Comparison of ENCODE assay signal across 1 cellular context in the genomic region with DNA sequence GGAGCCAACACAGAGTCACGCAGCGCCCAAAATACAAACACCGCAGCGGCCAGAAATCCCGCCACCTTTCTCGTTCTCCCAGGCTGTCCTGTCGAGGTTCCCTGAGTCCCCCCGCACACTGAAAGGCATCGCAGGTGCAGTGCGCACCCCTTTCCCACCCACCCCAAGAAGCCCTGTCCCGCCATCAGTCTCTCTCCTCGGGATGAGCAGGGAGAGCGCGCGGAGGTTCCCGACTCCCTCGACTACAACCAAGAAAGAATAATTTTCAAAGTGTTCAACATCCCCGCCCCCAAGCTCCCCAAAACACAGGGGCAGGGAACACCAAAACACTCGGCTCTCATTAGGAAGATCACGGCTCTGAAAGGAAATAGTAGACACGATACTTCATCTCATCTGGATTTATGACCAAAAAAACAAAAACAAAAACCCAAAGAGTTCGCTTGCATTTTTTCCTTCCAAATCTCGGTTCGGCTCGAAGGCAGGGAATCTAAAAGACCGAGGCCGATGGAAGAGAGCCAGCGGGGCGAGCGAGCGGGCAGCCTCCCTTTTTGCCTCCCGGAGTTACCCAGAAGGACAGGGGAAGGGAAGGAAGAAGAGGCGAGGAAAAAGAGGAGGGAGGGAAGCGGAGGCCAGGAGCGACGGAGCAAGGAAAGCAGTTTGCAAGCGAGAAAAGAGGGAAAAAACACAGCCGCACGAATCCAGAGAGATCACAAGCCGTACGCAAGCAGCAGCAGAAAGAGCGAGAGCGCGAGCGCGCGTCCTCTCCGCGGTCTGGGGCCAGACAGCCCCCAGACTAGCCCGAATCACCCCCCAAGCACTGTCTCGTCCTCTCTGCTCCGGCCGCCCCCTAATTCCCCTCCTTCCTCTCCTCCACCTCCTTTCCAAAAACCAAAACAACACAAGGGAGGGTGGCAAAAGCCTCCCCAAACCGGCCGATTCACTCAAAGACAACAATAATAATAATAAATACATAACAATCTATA.
TF ChIP-seq lines count a peak whose summit lies in the region.

No MANE protein-coding gene starts in this region.

TF ChIP-seq in GM23338, 12 proteins besides CTCF, POLR2A, EP300 and RAD21 (continued from another document):
- TF ChIP-seq, protein P1, sequence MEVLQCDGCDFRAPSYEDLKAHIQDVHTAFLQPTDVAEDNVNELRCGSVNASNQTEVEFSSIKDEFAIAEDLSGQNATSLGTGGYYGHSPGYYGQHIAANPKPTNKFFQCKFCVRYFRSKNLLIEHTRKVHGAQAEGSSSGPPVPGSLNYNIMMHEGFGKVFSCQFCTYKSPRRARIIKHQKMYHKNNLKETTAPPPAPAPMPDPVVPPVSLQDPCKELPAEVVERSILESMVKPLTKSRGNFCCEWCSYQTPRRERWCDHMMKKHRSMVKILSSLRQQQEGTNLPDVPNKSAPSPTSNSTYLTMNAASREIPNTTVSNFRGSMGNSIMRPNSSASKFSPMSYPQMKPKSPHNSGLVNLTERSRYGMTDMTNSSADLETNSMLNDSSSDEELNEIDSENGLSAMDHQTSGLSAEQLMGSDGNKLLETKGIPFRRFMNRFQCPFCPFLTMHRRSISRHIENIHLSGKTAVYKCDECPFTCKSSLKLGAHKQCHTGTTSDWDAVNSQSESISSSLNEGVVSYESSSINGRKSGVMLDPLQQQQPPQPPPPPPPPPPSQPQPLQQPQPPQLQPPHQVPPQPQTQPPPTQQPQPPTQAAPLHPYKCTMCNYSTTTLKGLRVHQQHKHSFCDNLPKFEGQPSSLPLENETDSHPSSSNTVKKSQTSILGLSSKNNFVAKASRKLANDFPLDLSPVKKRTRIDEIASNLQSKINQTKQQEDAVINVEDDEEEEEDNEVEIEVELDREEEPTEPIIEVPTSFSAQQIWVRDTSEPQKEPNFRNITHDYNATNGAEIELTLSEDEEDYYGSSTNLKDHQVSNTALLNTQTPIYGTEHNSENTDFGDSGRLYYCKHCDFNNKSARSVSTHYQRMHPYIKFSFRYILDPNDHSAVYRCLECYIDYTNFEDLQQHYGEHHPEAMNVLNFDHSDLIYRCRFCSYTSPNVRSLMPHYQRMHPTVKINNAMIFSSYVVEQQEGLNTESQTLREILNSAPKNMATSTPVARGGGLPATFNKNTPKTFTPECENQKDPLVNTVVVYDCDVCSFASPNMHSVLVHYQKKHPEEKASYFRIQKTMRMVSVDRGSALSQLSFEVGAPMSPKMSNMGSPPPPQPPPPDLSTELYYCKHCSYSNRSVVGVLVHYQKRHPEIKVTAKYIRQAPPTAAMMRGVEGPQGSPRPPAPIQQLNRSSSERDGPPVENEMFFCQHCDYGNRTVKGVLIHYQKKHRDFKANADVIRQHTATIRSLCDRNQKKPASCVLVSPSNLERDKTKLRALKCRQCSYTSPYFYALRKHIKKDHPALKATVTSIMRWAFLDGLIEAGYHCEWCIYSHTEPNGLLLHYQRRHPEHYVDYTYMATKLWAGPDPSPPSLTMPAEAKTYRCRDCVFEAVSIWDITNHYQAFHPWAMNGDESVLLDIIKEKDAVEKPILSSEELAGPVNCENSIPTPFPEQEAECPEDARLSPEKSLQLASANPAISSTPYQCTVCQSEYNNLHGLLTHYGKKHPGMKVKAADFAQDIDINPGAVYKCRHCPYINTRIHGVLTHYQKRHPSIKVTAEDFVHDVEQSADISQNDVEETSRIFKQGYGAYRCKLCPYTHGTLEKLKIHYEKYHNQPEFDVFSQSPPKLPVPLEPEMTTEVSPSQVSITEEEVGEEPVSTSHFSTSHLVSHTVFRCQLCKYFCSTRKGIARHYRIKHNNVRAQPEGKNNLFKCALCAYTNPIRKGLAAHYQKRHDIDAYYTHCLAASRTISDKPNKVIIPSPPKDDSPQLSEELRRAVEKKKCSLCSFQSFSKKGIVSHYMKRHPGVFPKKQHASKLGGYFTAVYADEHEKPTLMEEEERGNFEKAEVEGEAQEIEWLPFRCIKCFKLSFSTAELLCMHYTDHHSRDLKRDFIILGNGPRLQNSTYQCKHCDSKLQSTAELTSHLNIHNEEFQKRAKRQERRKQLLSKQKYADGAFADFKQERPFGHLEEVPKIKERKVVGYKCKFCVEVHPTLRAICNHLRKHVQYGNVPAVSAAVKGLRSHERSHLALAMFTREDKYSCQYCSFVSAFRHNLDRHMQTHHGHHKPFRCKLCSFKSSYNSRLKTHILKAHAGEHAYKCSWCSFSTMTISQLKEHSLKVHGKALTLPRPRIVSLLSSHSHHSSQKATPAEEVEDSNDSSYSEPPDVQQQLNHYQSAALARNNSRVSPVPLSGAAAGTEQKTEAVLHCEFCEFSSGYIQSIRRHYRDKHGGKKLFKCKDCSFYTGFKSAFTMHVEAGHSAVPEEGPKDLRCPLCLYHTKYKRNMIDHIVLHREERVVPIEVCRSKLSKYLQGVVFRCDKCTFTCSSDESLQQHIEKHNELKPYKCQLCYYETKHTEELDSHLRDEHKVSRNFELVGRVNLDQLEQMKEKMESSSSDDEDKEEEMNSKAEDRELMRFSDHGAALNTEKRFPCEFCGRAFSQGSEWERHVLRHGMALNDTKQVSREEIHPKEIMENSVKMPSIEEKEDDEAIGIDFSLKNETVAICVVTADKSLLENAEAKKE (CRISPR knock-in tag; IDR thresholded peaks at IDR 0.05): no peak
- TF ChIP-seq JUNB (IDR thresholded peaks at IDR 0.05; ENCODE audit: unreplicated experiment): no peak
